1 cellular context compared by ENCODE assay signal in genomic region chr14:76208340-76208739, GRCh38.
TF ChIP-seq lines count a peak whose summit lies in the region.

No MANE protein-coding gene starts in this region.

TF ChIP-seq in HEK293, 187 proteins besides CTCF, POLR2A, EP300 and RAD21 (continued from another document):
- TF ChIP-seq ZNF518A (tag by site-specific recombination; conservative IDR thresholded peaks at IDR 0.05; ENCODE audit: low read depth) (no peak), ZNF776 (tag by site-specific recombination; IDR thresholded peaks at IDR 0.05; ENCODE audit: borderline replicate concordance) (no peak), ZNF223 (tag by site-specific recombination; IDR thresholded peaks at IDR 0.05) (no peak), EGR2 (tag by site-specific recombination; IDR thresholded peaks at IDR 0.05; ENCODE audit: low read depth) (peak; percentile 90)
